ENCODE assay signal across 17 cellular contexts in genomic region chr5:150541397-150541675, GRCh38. TPM values are rescaled to one million over a fixed set of nuclear protein-coding genes. Genes with fewer than 3 reads are reported as not detected.
DNase-seq lines count a peak whose midpoint lies in the region; ATAC-seq, FAIRE-seq and TF ChIP-seq lines count a peak whose summit lies in the region.
"Had no signal": no experiment of that assay in that cellular context is flagged by ENCODE, and none has a peak within 500 bp of the region (broad histone marks: within the 10 kb centered on the region; RNA-seq: fewer than 3 reads in every experiment).

No MANE protein-coding gene starts in this region.

- TF ChIP-seq EP300 in esophagus muscularis mucosa (IDR thresholded peaks at IDR 0.05): no peak

- intact Hi-C loops in esophagus muscularis mucosa (cut with DNase I): no loop called here
- intact Hi-C loops in thyroid gland (cut with DNase I): no loop called here

- H3K9me3 ChIP-seq in SJSA1 (replicated peaks) (no peaks in the 10 kb centered on the region), esophagus muscularis mucosa (no peaks in the 10 kb centered on the region), muscle layer of colon (ENCODE audit: low read length) (no peaks in the 10 kb centered on the region), thyroid gland (no peaks in the 10 kb centered on the region)

- no peak for FAIRE-seq in urothelium cell line (lab: Jason Lieb, UNC)
- FAIRE-seq: bronchial epithelial cell had no signal

- DNase-seq in SJSA1 (ENCODE audit: low read depth in 1 of 2, low spot score in 2 of 2) (no peak), esophagus muscularis mucosa (ENCODE audit: extremely low spot score) (no peak), thyroid gland (no peak), urothelium cell line (ENCODE audit: low spot score) (no peak), 8988T (no peak)
- DNase-seq: activated CD8-positive, alpha-beta memory T cell treated with anti-CD3 and anti-CD28 coated beads, Interleukin-2, amount 50 U/mL, for 4 hours; activated naive CD4-positive, alpha-beta T cell treated with anti-CD3 and anti-CD28 coated beads, Interleukin-2, amount 10 ng/mL, durations not matched to agents 7 days and 5 days; DMS79; endodermal cell; H9; KG1; OCI-M1 had no signal

- TF ChIP-seq POLR2A in esophagus muscularis mucosa (IDR thresholded peaks at IDR 0.05; ENCODE audit: low read depth): no peak
- no peak for TF ChIP-seq POLR2A in thyroid gland (IDR thresholded peaks at IDR 0.05)

- H3K27ac ChIP-seq in SJSA1 (peak overlapping the region; percentile 58), esophagus muscularis mucosa (replicated peaks in 1 of 4) (peak overlapping the region; percentile 71 to 83 (median 80)), muscle layer of colon (ENCODE audit: low read depth, low read length) (peak overlapping the region; percentile 62), thyroid gland (peak overlapping the region; percentile 93 to 94 (median 93))

- H3K27me3 ChIP-seq in SJSA1 (replicated peaks): no peaks in the 10 kb centered on the region
- no peaks in the 10 kb centered on the region for H3K27me3 ChIP-seq in esophagus muscularis mucosa
- H3K27me3 ChIP-seq in muscle layer of colon (ENCODE audit: control insufficient read depth in 1 of 2, insufficient read depth in 2 of 2, low read length in 2 of 2): no peaks in the 10 kb centered on the region
- no peaks in the 10 kb centered on the region for H3K27me3 ChIP-seq in thyroid gland
- H3K27me3 ChIP-seq: BLaER1 treated with 17β-estradiol and CSF1 and Interleukin-3, amounts not matched to agents 10 nM and 100 nM had no signal

- H3K4me1 ChIP-seq in SJSA1 (replicated peaks): peaks cover 41% of the 10 kb centered on the region
- peaks cover 24 to 38% (median 27%) of the 10 kb centered on the region in 4 donors for H3K4me1 ChIP-seq in esophagus muscularis mucosa
- peaks cover 21% of the 10 kb centered on the region for H3K4me1 ChIP-seq in muscle layer of colon (ENCODE audit: insufficient read depth, low read length)
- peaks cover 19 to 39% of the 10 kb centered on the region in 2 donors for H3K4me1 ChIP-seq in thyroid gland

- H3K36me3 ChIP-seq in SJSA1 (peaks cover 95% of the 10 kb centered on the region), esophagus muscularis mucosa (peaks cover 35 to 92% (median 82%) of the 10 kb centered on the region in 4 donors), muscle layer of colon (ENCODE audit: insufficient read depth, low read length) (peaks cover 63% of the 10 kb centered on the region), thyroid gland (peaks cover 39 to 46% of the 10 kb centered on the region in 2 donors)

- 92% methylated on average over 6 of the region's 6 CpGs for WGBS in esophagus muscularis mucosa
- 86 to 87% methylated on average over 6 of the region's 6 CpGs for WGBS in thyroid gland, 2 donors

- H3K9ac ChIP-seq in muscle layer of colon (ENCODE audit: low read length): no peak overlapping the region
- H3K9ac ChIP-seq: BLaER1 treated with 17β-estradiol and CSF1 and Interleukin-3, amounts not matched to agents 10 nM and 100 nM had no signal

- TF ChIP-seq CTCF in esophagus muscularis mucosa (IDR thresholded peaks at IDR 0.05): no peak
- no peak for TF ChIP-seq CTCF in thyroid gland (IDR thresholded peaks at IDR 0.05)

- H3K4me3 ChIP-seq in SJSA1 (no peak overlapping the region), esophagus muscularis mucosa (no peak overlapping the region), muscle layer of colon (ENCODE audit: low read depth in 1 of 2, low read length in 2 of 2) (no peak overlapping the region), thyroid gland (replicated peaks in 1 of 3) (no peak overlapping the region)
- H3K4me3 ChIP-seq: BLaER1 treated with 17β-estradiol and CSF1 and Interleukin-3, amounts not matched to agents 10 nM and 100 nM had no signal

- no peak for ATAC-seq in HG02588 (IDR thresholded peaks at IDR 0.05; ENCODE audit: unreplicated experiment)
- no peak for ATAC-seq in GM18907 (IDR thresholded peaks at IDR 0.05; ENCODE audit: unreplicated experiment)

RNA-seq across cellular contexts. Expression of gene NDST1, which starts 33.4 kb away (rescaled TPM):
- total RNA-seq in SJSA1 (2014; rRNA removed; shearing (Covaris generic)): 65.0 and 87.8 TPM in 2 replicates
- total RNA-seq in esophagus muscularis mucosa (100 to 1,000 TPM in 1 of 4 donors, 10 to 100 TPM in 3; 48.2 to 113 (median 74.5) TPM), thyroid gland (100 to 1,000 TPM in 2 of 4 donors, 10 to 100 TPM in 2; 84.9 to 171 (median 113) TPM)
